1 cellular context compared by ENCODE assay signal in the genomic region with DNA sequence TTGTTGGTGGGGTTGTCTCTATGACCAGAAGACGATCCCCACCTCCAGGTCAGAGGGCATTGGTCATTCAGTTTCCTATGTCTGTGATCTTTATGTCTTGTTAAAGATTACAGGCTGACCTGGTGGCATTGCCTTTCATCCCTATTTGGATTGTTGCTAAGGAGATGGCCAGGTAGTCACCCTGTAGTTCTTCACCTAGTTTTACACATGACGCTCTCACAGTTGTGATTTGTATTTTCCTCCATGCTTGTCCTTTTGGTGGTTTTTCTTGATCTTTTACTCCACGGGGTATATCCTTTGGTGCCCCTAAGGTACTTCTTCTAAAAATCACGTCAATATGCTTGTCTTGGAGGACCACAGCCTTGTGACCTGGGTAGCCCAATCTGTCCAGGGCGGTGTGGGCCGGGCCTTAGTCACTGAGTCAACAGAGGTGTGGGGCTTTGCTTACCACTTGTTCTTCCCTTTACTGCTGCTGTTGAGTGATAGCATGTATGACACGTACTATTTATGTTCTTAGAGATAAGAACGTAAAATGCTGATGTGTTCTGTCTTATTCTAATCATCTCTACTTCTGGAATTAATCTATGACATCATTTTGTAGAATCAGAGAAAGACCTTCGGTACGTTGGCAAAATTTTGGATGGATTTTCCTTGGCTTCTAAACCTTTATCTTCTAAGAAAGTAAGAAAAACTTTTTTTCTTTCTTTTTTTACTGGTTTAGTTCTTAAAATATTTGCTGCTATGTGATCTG.
TF ChIP-seq lines count a peak whose summit lies in the region.

No MANE protein-coding gene starts in this region.

TF ChIP-seq in HCT116, 20 proteins besides CTCF, POLR2A, EP300 and RAD21 (continued from another document):
- TF ChIP-seq, protein P1, sequence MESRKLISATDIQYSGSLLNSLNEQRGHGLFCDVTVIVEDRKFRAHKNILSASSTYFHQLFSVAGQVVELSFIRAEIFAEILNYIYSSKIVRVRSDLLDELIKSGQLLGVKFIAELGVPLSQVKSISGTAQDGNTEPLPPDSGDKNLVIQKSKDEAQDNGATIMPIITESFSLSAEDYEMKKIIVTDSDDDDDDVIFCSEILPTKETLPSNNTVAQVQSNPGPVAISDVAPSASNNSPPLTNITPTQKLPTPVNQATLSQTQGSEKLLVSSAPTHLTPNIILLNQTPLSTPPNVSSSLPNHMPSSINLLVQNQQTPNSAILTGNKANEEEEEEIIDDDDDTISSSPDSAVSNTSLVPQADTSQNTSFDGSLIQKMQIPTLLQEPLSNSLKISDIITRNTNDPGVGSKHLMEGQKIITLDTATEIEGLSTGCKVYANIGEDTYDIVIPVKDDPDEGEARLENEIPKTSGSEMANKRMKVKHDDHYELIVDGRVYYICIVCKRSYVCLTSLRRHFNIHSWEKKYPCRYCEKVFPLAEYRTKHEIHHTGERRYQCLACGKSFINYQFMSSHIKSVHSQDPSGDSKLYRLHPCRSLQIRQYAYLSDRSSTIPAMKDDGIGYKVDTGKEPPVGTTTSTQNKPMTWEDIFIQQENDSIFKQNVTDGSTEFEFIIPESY (IDR thresholded peaks at IDR 0.05; ENCODE audit: extremely low read depth, insufficient replicate concordance, low read length) = no peak
- no peak for TF ChIP-seq JUND (IDR thresholded peaks at IDR 0.05)
- no peak for TF ChIP-seq YY1 (IDR thresholded peaks at IDR 0.05; ENCODE audit: extremely low read depth, insufficient replicate concordance, low read depth, low read length)
- no peak for TF ChIP-seq EZH2phosphoT487 (IDR thresholded peaks at IDR 0.05; ENCODE audit: borderline replicate concordance)
- TF ChIP-seq SRF (IDR thresholded peaks at IDR 0.05; ENCODE audit: low read depth) = no peak
- no peak for TF ChIP-seq SIN3A (IDR thresholded peaks at IDR 0.05; ENCODE audit: low read depth)
- TF ChIP-seq, protein P2, sequence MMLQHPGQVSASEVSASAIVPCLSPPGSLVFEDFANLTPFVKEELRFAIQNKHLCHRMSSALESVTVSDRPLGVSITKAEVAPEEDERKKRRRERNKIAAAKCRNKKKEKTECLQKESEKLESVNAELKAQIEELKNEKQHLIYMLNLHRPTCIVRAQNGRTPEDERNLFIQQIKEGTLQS (IDR thresholded peaks at IDR 0.05) = no peak
- TF ChIP-seq EGR1 (IDR thresholded peaks at IDR 0.05; ENCODE audit: low read depth) = no peak
- TF ChIP-seq, protein P3, sequence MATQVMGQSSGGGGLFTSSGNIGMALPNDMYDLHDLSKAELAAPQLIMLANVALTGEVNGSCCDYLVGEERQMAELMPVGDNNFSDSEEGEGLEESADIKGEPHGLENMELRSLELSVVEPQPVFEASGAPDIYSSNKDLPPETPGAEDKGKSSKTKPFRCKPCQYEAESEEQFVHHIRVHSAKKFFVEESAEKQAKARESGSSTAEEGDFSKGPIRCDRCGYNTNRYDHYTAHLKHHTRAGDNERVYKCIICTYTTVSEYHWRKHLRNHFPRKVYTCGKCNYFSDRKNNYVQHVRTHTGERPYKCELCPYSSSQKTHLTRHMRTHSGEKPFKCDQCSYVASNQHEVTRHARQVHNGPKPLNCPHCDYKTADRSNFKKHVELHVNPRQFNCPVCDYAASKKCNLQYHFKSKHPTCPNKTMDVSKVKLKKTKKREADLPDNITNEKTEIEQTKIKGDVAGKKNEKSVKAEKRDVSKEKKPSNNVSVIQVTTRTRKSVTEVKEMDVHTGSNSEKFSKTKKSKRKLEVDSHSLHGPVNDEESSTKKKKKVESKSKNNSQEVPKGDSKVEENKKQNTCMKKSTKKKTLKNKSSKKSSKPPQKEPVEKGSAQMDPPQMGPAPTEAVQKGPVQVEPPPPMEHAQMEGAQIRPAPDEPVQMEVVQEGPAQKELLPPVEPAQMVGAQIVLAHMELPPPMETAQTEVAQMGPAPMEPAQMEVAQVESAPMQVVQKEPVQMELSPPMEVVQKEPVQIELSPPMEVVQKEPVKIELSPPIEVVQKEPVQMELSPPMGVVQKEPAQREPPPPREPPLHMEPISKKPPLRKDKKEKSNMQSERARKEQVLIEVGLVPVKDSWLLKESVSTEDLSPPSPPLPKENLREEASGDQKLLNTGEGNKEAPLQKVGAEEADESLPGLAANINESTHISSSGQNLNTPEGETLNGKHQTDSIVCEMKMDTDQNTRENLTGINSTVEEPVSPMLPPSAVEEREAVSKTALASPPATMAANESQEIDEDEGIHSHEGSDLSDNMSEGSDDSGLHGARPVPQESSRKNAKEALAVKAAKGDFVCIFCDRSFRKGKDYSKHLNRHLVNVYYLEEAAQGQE (IDR thresholded peaks at IDR 0.05; ENCODE audit: low read depth) = no peak
- TF ChIP-seq ELF1 (IDR thresholded peaks at IDR 0.05; ENCODE audit: borderline replicate concordance, low read depth) = no peak
- TF ChIP-seq ZNF274 (IDR thresholded peaks at IDR 0.05; ENCODE audit: low read depth, low read length) = no peak
